8 cellular contexts compared by ENCODE assay signal in the genomic region with DNA sequence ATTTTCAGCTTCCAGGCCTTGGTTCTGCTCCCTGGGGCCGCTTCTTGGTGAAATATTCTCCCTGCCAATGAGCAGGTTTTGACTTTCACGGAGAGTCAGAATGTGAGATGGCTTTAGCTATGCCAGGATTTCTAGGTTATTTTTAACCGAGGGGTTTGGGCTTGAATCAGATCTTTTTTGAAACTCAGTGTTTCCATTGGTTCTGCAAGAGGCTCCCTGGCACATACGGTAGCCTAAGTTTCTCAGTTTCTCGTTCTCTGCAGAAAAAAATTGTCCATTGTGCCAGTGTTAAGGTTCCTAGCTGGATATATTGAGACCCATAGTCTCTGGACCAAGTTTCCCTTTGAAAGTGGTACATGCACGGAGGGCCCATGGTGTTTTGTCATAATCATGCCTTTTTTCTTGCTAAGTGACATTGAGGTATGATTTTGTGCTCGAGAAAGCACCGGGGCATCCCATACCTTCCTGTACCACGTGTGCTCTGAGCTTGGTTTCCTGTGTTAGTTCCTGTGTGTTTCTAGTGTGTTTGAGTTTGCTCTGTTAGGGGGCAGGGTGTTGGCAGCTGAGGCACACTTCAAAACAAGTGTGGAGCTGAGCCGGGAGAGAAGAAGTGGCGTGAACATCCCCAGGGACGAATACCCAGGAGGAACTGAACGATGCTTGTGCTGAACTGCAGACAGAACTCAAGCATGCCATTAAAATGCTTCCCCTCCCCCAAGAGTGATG.
DNase-seq lines count a peak whose midpoint lies in the region; ATAC-seq and TF ChIP-seq lines count a peak whose summit lies in the region.

No MANE protein-coding gene starts in this region.

- H3K9me3 ChIP-seq in GM23248 (ENCODE audit: low read depth) (no peaks in the 10 kb centered on the region), vagina (no peaks in the 10 kb centered on the region)

- no peaks in the 10 kb centered on the region for H3F3A ChIP-seq in GM23248 (ENCODE audit: insufficient read depth)

- H3K36me3 ChIP-seq in GM23248 (ENCODE audit: low read depth): no peaks in the 10 kb centered on the region
- no peaks in the 10 kb centered on the region for H3K36me3 ChIP-seq in vagina

- peak; percentile 79 for ATAC-seq in GM18508 (IDR thresholded peaks at IDR 0.05; ENCODE audit: insufficient read depth, unreplicated experiment)
- peak; percentile 82 for ATAC-seq in HG03139 (IDR thresholded peaks at IDR 0.05; ENCODE audit: unreplicated experiment)

- in situ Hi-C loops in GM23248 (cut with MboI): no loop called here

- no peaks in the 10 kb centered on the region for H4K20me1 ChIP-seq in GM23248 (ENCODE audit: insufficient read depth)

- DNase-seq in activated CD8-positive, alpha-beta memory T cell treated with anti-CD3 and anti-CD28 coated beads, Interleukin-2, amount 50 U/mL, for 4 hours: peak; percentile 30
- DNase-seq in stimulated activated CD4-positive, alpha-beta T cell treated with anti-CD3 and anti-CD28 coated beads, Interleukin-12 subunit alpha, Interleukin-12 subunit beta, amount 100 ng/mL, for 4 hours: peak; percentile 12
- DNase-seq in GM23248 (no peak), NCI-H526 treated with DMSO at 0.1 percent for 48 hours (lab: John Stamatoyannopoulos, UW) (no peak), vagina (ENCODE audit: extremely low spot score in 2 of 2) (no peak), DMS79 (lab: John Stamatoyannopoulos, UW) (no peak)

- H3K4me1 ChIP-seq in GM23248 (ENCODE audit: insufficient read depth) (peaks cover 7% of the 10 kb centered on the region), vagina (no peaks in the 10 kb centered on the region)

- no peak overlapping the region for H3K4me2 ChIP-seq in GM23248 (ENCODE audit: unreplicated experiment)

- WGBS in GM23248 (ENCODE audit: low coverage in 1 of 2, low lambda C conversion rate in 2 of 2, missing lambda C conversion rate in 2 of 2), 2 experiments: 25 to 29% methylated on average over 13 of the region's 13 CpGs

- H3K27ac ChIP-seq in GM23248 (no peak overlapping the region), vagina (no peak overlapping the region)

- H3K4me3 ChIP-seq in GM23248 (no peak overlapping the region), vagina (no peak overlapping the region)

- H2AFZ ChIP-seq in GM23248: no peak overlapping the region

- H3K79me2 ChIP-seq in GM23248 (ENCODE audit: insufficient read depth): no peaks in the 10 kb centered on the region

- H3K9me2 ChIP-seq in GM23248 (ENCODE audit: insufficient read depth): no peaks in the 10 kb centered on the region

- no peak for TF ChIP-seq POLR2A in vagina (IDR thresholded peaks at IDR 0.05)

- H3K9ac ChIP-seq in GM23248: no peak overlapping the region

- intact Hi-C loops in vagina (cut with DNase I): no loop called here

- TF ChIP-seq CTCF in vagina (IDR thresholded peaks at IDR 0.05): no peak

- H3K27me3 ChIP-seq in GM23248 (replicated peaks; ENCODE audit: insufficient read depth) (no peaks in the 10 kb centered on the region), vagina (no peaks in the 10 kb centered on the region)

Comparison
In these comparisons a context has a peak if more than half of its experiments do, and no peak if none do; other contexts are left out.
1. DNase-seq: peak in activated CD8-positive, alpha-beta memory T cell treated with anti-CD3 and anti-CD28 coated beads, Interleukin-2, amount 50 U/mL, for 4 hours (single experiment) and stimulated activated CD4-positive, alpha-beta T cell treated with anti-CD3 and anti-CD28 coated beads, Interleukin-12 subunit alpha, Interleukin-12 subunit beta, amount 100 ng/mL, for 4 hours (single experiment); none in GM23248 (single experiment), NCI-H526 treated with DMSO at 0.1 percent for 48 hours (single experiment), vagina (0 of 2) and DMS79 (single experiment).